ENCODE assay signal across 14 cellular contexts in the genomic region with DNA sequence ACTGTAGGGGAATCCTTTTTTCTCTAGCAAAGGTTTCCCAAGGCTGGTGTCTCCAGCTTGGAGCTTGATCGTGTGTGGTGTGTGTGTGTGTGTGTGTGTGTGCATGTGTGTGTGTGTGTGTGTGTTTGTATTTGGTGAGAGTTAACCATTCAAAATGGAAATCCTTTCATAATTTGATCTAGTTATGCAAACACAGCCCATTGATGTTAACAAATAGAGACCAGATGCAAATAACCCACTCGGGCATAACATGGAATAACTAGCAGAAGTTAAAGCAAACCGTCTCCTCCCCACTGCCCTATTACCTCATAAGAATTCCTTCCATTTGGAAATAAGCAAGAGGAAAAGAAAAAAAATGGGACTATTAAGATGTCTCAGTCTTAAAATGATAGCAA. TPM values are rescaled to one million over a fixed set of nuclear protein-coding genes. Genes with fewer than 3 reads are reported as not detected.
DNase-seq lines count a peak whose midpoint lies in the region; ATAC-seq, FAIRE-seq and TF ChIP-seq lines count a peak whose summit lies in the region.
"Had no signal": no experiment of that assay in that cellular context is flagged by ENCODE, and none has a peak within 500 bp of the region (broad histone marks: within the 10 kb centered on the region; RNA-seq: fewer than 3 reads in every experiment).

No MANE protein-coding gene starts in this region.

- H3K4me1 ChIP-seq in foreskin keratinocyte, result peaks cover 32% of the 10 kb centered on the region
- H3K4me1 ChIP-seq: right atrium auricular region had no signal

- DNase-seq in AG09319 (ENCODE audit: extremely low read depth, low read depth), result peak; percentile 71
- no peak for DNase-seq in GM12891 (ENCODE audit: insufficient read length, low spot score)
- no peak for DNase-seq in foreskin keratinocyte
- DNase-seq in GM10266 (ENCODE audit: extremely low spot score), result no peak
- DNase-seq in omental fat pad (ENCODE audit: low spot score), result no peak
- DNase-seq: activated CD4-positive, CD25-positive, alpha-beta regulatory T cell; amygdala; CD8-positive, alpha-beta memory T cell; glutamatergic neuron; NCI-H774; T-helper 17 cell had no signal

- H3K27me3 ChIP-seq in foreskin keratinocyte, result no peaks in the 10 kb centered on the region
- H3K27me3 ChIP-seq: right atrium auricular region had no signal

- no peak for TF ChIP-seq POLR2A in GM12891 (IDR thresholded peaks at IDR 0.05; ENCODE audit: low read depth, low read length)

- peak; percentile 43 for FAIRE-seq in GM12891 (lab: Jason Lieb, UNC)

- peak overlapping the region; percentile 30 for H3K4me3 ChIP-seq in WI38 (ENCODE audit: low read depth, low read length)
- H3K4me3 ChIP-seq: right atrium auricular region had no signal

- ATAC-seq in foreskin keratinocyte, result no peak
- ATAC-seq in omental fat pad (ENCODE audit: low FRiP score), result no peak
- no peak for ATAC-seq in GM19455 (IDR thresholded peaks at IDR 0.05; ENCODE audit: unreplicated experiment)
- ATAC-seq: T-helper 17 cell had no signal

- H3K27ac ChIP-seq in foreskin keratinocyte, result peak overlapping the region; percentile 42
- H3K27ac ChIP-seq: right atrium auricular region had no signal

- TF ChIP-seq CTCF in AG09319 (IDR thresholded peaks at IDR 0.05; ENCODE audit: low read depth, low read length), result no peak
- no peak for TF ChIP-seq CTCF in WI38 (IDR thresholded peaks at IDR 0.05; ENCODE audit: low read depth, low read length)
- no peak for TF ChIP-seq CTCF in foreskin keratinocyte (conservative IDR thresholded peaks at IDR 0.05)
- TF ChIP-seq CTCF in GM10266 (IDR thresholded peaks at IDR 0.05; ENCODE audit: control insufficient read depth, insufficient read depth, low read depth, missing control alignments), result no peak
- no peak for TF ChIP-seq CTCF in omental fat pad (IDR thresholded peaks at IDR 0.05)

TF ChIP-seq in GM12891, 5 proteins besides CTCF, POLR2A, EP300 and RAD21:
- TF ChIP-seq POU2F2 (IDR thresholded peaks at IDR 0.05; ENCODE audit: low read depth, low read length) (no peak), TAF1 (IDR thresholded peaks at IDR 0.05; ENCODE audit: low read depth, low read length) (no peak), POLR2AphosphoS5 (IDR thresholded peaks at IDR 0.05; ENCODE audit: low read depth, low read length) (no peak), SPI1 (IDR thresholded peaks at IDR 0.05; ENCODE audit: low read depth, low read length) (no peak), PAX5 (IDR thresholded peaks at IDR 0.05; ENCODE audit: insufficient read depth, low read length, severe bottlenecking) (no peak)

RNA-seq across cellular contexts. Expression of gene ZSWIM6, which starts 24.9 kb away (rescaled TPM):
- polyA plus RNA-seq in GM12891 (2012; ENCODE audit: low read depth, missing spikeins), result 1.4 TPM
- 6.4 and 6.8 TPM in 2 replicates for total RNA-seq in foreskin keratinocyte
- polyA plus RNA-seq in foreskin keratinocyte, result 1.4 and 1.6 TPM in 2 replicates
- total RNA-seq in omental fat pad, result 10 to 100 TPM in 3 of 4 donors, 1 to 10 TPM in 1; 9.7 to 31.1 (median 18.6) TPM
